9 cellular contexts compared by ENCODE assay signal in genomic region chr6:13261464-13261994, GRCh38.
DNase-seq lines count a peak whose midpoint lies in the region; ATAC-seq and TF ChIP-seq lines count a peak whose summit lies in the region.
"Had no signal": no experiment of that assay in that cellular context is flagged by ENCODE, and none has a peak within 500 bp of the region (broad histone marks: within the 10 kb centered on the region; RNA-seq: fewer than 3 reads in every experiment).

No MANE protein-coding gene starts in this region.

- H3K36me3 Mint-ChIP-seq in chondrocyte (ENCODE audit: low read depth) = no peaks in the 10 kb centered on the region

- no peak for TF ChIP-seq CTCF in Peyer's patch (IDR thresholded peaks at IDR 0.05)
- no peak for TF ChIP-seq CTCF in upper lobe of right lung (IDR thresholded peaks at IDR 0.05)
- TF ChIP-seq CTCF in chondrocyte (IDR thresholded peaks at IDR 0.05) = no peak

- H3K4me1 Mint-ChIP-seq in stimulated activated naive CD8-positive, alpha-beta T cell treated with anti-CD3 and anti-CD28 coated beads, Interleukin-15, amount 100 ng/mL, for 72 hours = peaks cover 15% of the 10 kb centered on the region
- H3K4me1 Mint-ChIP-seq in chondrocyte (ENCODE audit: low read depth) = no peaks in the 10 kb centered on the region

- no peak for DNase-seq in stimulated activated naive CD8-positive, alpha-beta T cell treated with anti-CD3 and anti-CD28 coated beads, Interleukin-15, Interleukin-2, amounts not matched to agents 100 U/mL and 50 U/mL, for 24 hours
- DNase-seq in stimulated activated naive CD8-positive, alpha-beta T cell treated with anti-CD3 and anti-CD28 coated beads, Interleukin-15, amount 100 ng/mL, for 72 hours = no peak
- peak in 2 of 3 donors; percentile 73 to 83 for DNase-seq in Peyer's patch
- DNase-seq in upper lobe of right lung = no peak
- DNase-seq in NCI-H2081 (lab: John Stamatoyannopoulos, UW) = no peak
- DNase-seq in chondrocyte (ENCODE audit: low spot score) = no peak
- DNase-seq in NCI-H82 treated with DMSO at 0.1 percent for 48 hours (lab: John Stamatoyannopoulos, UW; ENCODE audit: unreplicated experiment) = no peak
- DNase-seq: NCI-H1436 treated with DMSO at 0.1 percent for 48 hours had no signal

- no peak overlapping the region for H3K4me3 Mint-ChIP-seq in stimulated activated naive CD8-positive, alpha-beta T cell treated with anti-CD3 and anti-CD28 coated beads, Interleukin-15, amount 100 ng/mL, for 72 hours
- H3K4me3 Mint-ChIP-seq in chondrocyte (ENCODE audit: unreplicated experiment) = no peak overlapping the region

- intact Hi-C loops in upper lobe of right lung (cut with DNase I) = no loop called here

- TF ChIP-seq POLR2A in Peyer's patch (IDR thresholded peaks at IDR 0.05) = no peak

- H3K9me3 ChIP-seq in Peyer's patch (no peaks in the 10 kb centered on the region), upper lobe of right lung (no peaks in the 10 kb centered on the region)

- H3K4me3 ChIP-seq in Peyer's patch (no peak overlapping the region), upper lobe of right lung (no peak overlapping the region)

- H3K27me3 Mint-ChIP-seq in stimulated activated naive CD8-positive, alpha-beta T cell treated with anti-CD3 and anti-CD28 coated beads, Interleukin-15, amount 100 ng/mL, for 72 hours = no peaks in the 10 kb centered on the region
- H3K27me3 Mint-ChIP-seq in chondrocyte (ENCODE audit: low read depth) = peaks cover 8% of the 10 kb centered on the region

- peak; percentile 53 for ATAC-seq in stimulated activated naive CD8-positive, alpha-beta T cell treated with anti-CD3 and anti-CD28 coated beads, Interleukin-15, Interleukin-2, amounts not matched to agents 100 U/mL and 50 U/mL, for 24 hours
- no peak for ATAC-seq in stimulated activated naive CD8-positive, alpha-beta T cell treated with anti-CD3 and anti-CD28 coated beads, Interleukin-15, amount 100 ng/mL, for 72 hours
- ATAC-seq in HG03039 (IDR thresholded peaks at IDR 0.05; ENCODE audit: unreplicated experiment) (peak; percentile 42), upper lobe of right lung (peak; percentile 86)

- H3K9me3 Mint-ChIP-seq in stimulated activated naive CD8-positive, alpha-beta T cell treated with anti-CD3 and anti-CD28 coated beads, Interleukin-15, amount 100 ng/mL, for 72 hours = peaks cover 1 to 9% of the 10 kb centered on the region in 2 donors
- H3K9me3 Mint-ChIP-seq in chondrocyte (ENCODE audit: low read depth) = peaks cover 5% of the 10 kb centered on the region

- H3K4me1 ChIP-seq in Peyer's patch = peaks cover 0 to 16% (median 0%) of the 10 kb centered on the region in 4 donors
- no peaks in the 10 kb centered on the region for H3K4me1 ChIP-seq in upper lobe of right lung

- peak overlapping the region in 1 of 2 donors; percentile 5 for H3K27ac Mint-ChIP-seq in stimulated activated naive CD8-positive, alpha-beta T cell treated with anti-CD3 and anti-CD28 coated beads, Interleukin-15, amount 100 ng/mL, for 72 hours
- H3K27ac Mint-ChIP-seq in chondrocyte (ENCODE audit: unreplicated experiment) = no peak overlapping the region

- no peaks in the 10 kb centered on the region for H3K27me3 ChIP-seq in Peyer's patch
- no peaks in the 10 kb centered on the region for H3K27me3 ChIP-seq in upper lobe of right lung

- H3K27ac ChIP-seq in Peyer's patch (peak overlapping the region in 1 of 4 donors; percentile 74), upper lobe of right lung (no peak overlapping the region)

- H3K36me3 ChIP-seq in Peyer's patch (no peaks in the 10 kb centered on the region), upper lobe of right lung (no peaks in the 10 kb centered on the region)

Comparison
In these comparisons a context has a peak if more than half of its experiments do, and no peak if none do; other contexts are left out.
1. DNase-seq: peak in Peyer's patch (2 of 3); none in stimulated activated naive CD8-positive, alpha-beta T cell treated with anti-CD3 and anti-CD28 coated beads, Interleukin-15, Interleukin-2, amounts not matched to agents 100 U/mL and 50 U/mL, for 24 hours (single experiment), stimulated activated naive CD8-positive, alpha-beta T cell treated with anti-CD3 and anti-CD28 coated beads, Interleukin-15, amount 100 ng/mL, for 72 hours (0 of 2), upper lobe of right lung (single experiment), NCI-H2081 (0 of 2), chondrocyte (single experiment) and NCI-H82 treated with DMSO at 0.1 percent for 48 hours (single experiment).